Comparison of ENCODE assay signal across 28 cellular contexts in the genomic region with DNA sequence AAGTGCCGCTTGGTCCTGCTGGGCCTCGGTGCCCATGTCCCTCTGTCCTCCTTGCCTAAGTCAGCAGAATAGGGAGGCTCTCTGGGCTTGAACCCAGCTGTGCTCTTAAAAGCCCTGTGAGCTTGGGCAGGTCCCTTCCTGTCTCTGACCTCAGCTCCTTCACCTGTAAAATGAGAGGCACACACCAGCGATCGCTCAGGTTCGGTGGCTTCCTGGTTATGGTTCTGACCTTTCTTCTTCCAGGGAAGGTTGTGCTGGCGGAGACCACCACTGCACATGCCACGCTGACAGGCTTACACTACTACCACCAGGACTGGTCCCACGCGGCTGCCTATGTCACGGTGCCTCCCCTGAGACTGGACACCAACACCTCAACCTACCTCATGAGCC. TPM values are rescaled to one million over a fixed set of nuclear protein-coding genes. Genes with fewer than 3 reads are reported as not detected.
"Had no signal": no experiment of that assay in that cellular context is flagged by ENCODE, and none has a peak within 500 bp of the region (broad histone marks: within the 10 kb centered on the region; RNA-seq: fewer than 3 reads in every experiment).

No MANE protein-coding gene starts in this region.

- DNase-seq: activated CD4-positive, alpha-beta T cell treated with anti-CD3 and anti-CD28 coated beads for 4 hours; activated CD8-positive, alpha-beta T cell treated with anti-CD3 and anti-CD28 coated beads for 36 hours; activated gamma-delta T cell; activated naive CD4-positive, alpha-beta T cell treated with anti-CD3 and anti-CD28 coated beads for 36 hours; activated naive CD8-positive, alpha-beta T cell treated with anti-CD3 and anti-CD28 coated beads, Interleukin-2, amount 10 ng/mL, durations not matched to agents 7 days and 5 days; activated T-cell treated with anti-CD3 and anti-CD28 coated beads for 4 hours; activated T-cell treated with anti-CD3 and anti-CD28 coated beads, Interleukin-2, amount 50 U/mL, for 48 hours; MG63; MV-4-11; NCI-H1092 treated with DMSO at 0.1 percent for 48 hours; NCI-H1417 treated with DMSO at 0.1 percent for 48 hours; NCI-H1694; NCI-H2029 treated with DMSO at 0.1 percent for 48 hours; NCI-H345; NCI-H510A; NCI-H526 treated with DMSO at 0.1 percent for 48 hours; NCI-H82; Right ventricle myocardium superior; SW 1271 had no signal

- H3K9me3 ChIP-seq: adrenal gland, breast epithelium, MG63, SJSA1 had no signal

- H3K4me3 ChIP-seq: adrenal gland, breast epithelium, MG63, SJSA1 had no signal

- H3K27me3 ChIP-seq: adrenal gland, MG63 had no signal

- H3K36me3 Mint-ChIP-seq: activated naive CD8-positive, alpha-beta T cell treated with anti-CD3 and anti-CD28 coated beads, Interleukin-2, amount 10 ng/mL, durations not matched to agents 7 days and 5 days had no signal

- H3K9me3 Mint-ChIP-seq: activated CD8-positive, alpha-beta T cell treated with anti-CD3 and anti-CD28 coated beads for 36 hours; activated naive CD4-positive, alpha-beta T cell treated with anti-CD3 and anti-CD28 coated beads for 36 hours; activated naive CD8-positive, alpha-beta T cell treated with anti-CD3 and anti-CD28 coated beads, Interleukin-2, amount 10 ng/mL, durations not matched to agents 7 days and 5 days; activated T-helper 17 cell treated with anti-CD3 and anti-CD28 coated beads, Interleukin-2, amount 50 U/mL, for 72 hours had no signal

- H3K4me1 Mint-ChIP-seq: activated naive CD8-positive, alpha-beta T cell treated with anti-CD3 and anti-CD28 coated beads, Interleukin-2, amount 10 ng/mL, durations not matched to agents 7 days and 5 days; activated T-helper 17 cell treated with anti-CD3 and anti-CD28 coated beads, Interleukin-2, amount 50 U/mL, for 72 hours had no signal

- H3K36me3 ChIP-seq: adrenal gland, breast epithelium, MG63, SJSA1 had no signal

- H3K27ac ChIP-seq: adrenal gland, breast epithelium, RWPE1, SJSA1 had no signal

- H3K4me1 ChIP-seq: breast epithelium had no signal

- ATAC-seq: activated CD4-positive, CD25-positive, alpha-beta regulatory T cell treated with anti-CD3 and anti-CD28 coated beads, Interleukin-2, amount 50 U/mL, for 24 hours; activated CD8-positive, alpha-beta T cell treated with anti-CD3 and anti-CD28 coated beads for 36 hours; activated T-helper 17 cell treated with anti-CD3 and anti-CD28 coated beads, Interleukin-2, amount 50 U/mL, for 72 hours; Panc1; SK-N-SH treated with all-trans-retinoic acid at 6 μM for 48 hours had no signal

- H3K4me3 Mint-ChIP-seq: activated CD8-positive, alpha-beta T cell treated with anti-CD3 and anti-CD28 coated beads for 36 hours; activated naive CD4-positive, alpha-beta T cell treated with anti-CD3 and anti-CD28 coated beads for 36 hours; activated naive CD8-positive, alpha-beta T cell treated with anti-CD3 and anti-CD28 coated beads, Interleukin-2, amount 10 ng/mL, durations not matched to agents 7 days and 5 days; activated T-helper 17 cell treated with anti-CD3 and anti-CD28 coated beads, Interleukin-2, amount 50 U/mL, for 72 hours had no signal

- H3K27me3 Mint-ChIP-seq: activated CD8-positive, alpha-beta T cell treated with anti-CD3 and anti-CD28 coated beads for 36 hours had no signal

- H3K27ac Mint-ChIP-seq: activated CD8-positive, alpha-beta T cell treated with anti-CD3 and anti-CD28 coated beads for 36 hours; activated naive CD4-positive, alpha-beta T cell treated with anti-CD3 and anti-CD28 coated beads for 36 hours; activated naive CD8-positive, alpha-beta T cell treated with anti-CD3 and anti-CD28 coated beads, Interleukin-2, amount 10 ng/mL, durations not matched to agents 7 days and 5 days; activated T-helper 17 cell treated with anti-CD3 and anti-CD28 coated beads, Interleukin-2, amount 50 U/mL, for 72 hours had no signal

RNA-seq across cellular contexts. Expression of gene MAPRE3, which starts 36.1 kb away (rescaled TPM):
- total RNA-seq: OCI-LY7 had no signal
